8 cellular contexts compared by ENCODE assay signal in genomic region chr12:19572920-19573558, GRCh38.
DNase-seq lines count a peak whose midpoint lies in the region; ATAC-seq and TF ChIP-seq lines count a peak whose summit lies in the region.

No MANE protein-coding gene starts in this region.

- CTCF ChIA-PET in Caco-2 (lab: Charles Lee) = interaction anchor here (0.6 kb wide), 1 partner anchor 134 kb away, joined by 5 read pairs; the partner anchor contains the start of gene AEBP2
- CTCF ChIA-PET in RWPE1 (lab: Yijun Ruan, JAX) = interaction anchor here (0.6 to 1.1 kb wide), 3 partner anchors 13 to 83 kb away, joined by 3 to 8 read pairs (median 3); no protein-coding TSS in a partner anchor

- no TSS peak for BruUV-seq in Caco-2 (replicated peaks; lab: Mats Ljungman, UMichigan)

- H3K4me2 ChIP-seq in smooth muscle cell = no peak overlapping the region

- no peak overlapping the region for H3K4me3 Mint-ChIP-seq in Caco-2 (ENCODE audit: unreplicated experiment)

- POLR2A ChIA-PET in Caco-2 (lab: Charles Lee) (no interaction called here), RWPE1 (lab: Yijun Ruan, JAX; ENCODE audit: low non-redundant PET) (no interaction called here)

- peaks cover 10% of the 10 kb centered on the region for H3F3A ChIP-seq in smooth muscle cell (ENCODE audit: low read depth)

- intact Hi-C loops in Caco-2 (cut with micrococcal nuclease; ENCODE audit: unreplicated experiment) = loop anchor here (1.0 to 10.0 kb wide), 3 partner anchors 70 to 804 kb away; no protein-coding TSS in a partner anchor
- intact Hi-C loops in gastrocnemius medialis (cut with DNase I; ENCODE audit: low total_unique reads) = no loop called here

- no peak overlapping the region for H3K27ac Mint-ChIP-seq in Caco-2 (ENCODE audit: unreplicated experiment)

- H3K9me3 ChIP-seq in Caco-2 = no peaks in the 10 kb centered on the region
- no peaks in the 10 kb centered on the region for H3K9me3 ChIP-seq in HUES64 (ENCODE audit: insufficient read depth, low read depth, low read length)
- no peaks in the 10 kb centered on the region for H3K9me3 ChIP-seq in smooth muscle cell (replicated peaks; ENCODE audit: low read depth)
- H3K9me3 ChIP-seq in gastrocnemius medialis = no peaks in the 10 kb centered on the region

- H3K4me3 ChIP-seq in Caco-2 (ENCODE audit: low read depth, low read length) (no peak overlapping the region), HUES64 (ENCODE audit: low read length) (no peak overlapping the region), fibroblast of mammary gland (ENCODE audit: control insufficient read depth, low read depth, low read length) (no peak overlapping the region), smooth muscle cell (no peak overlapping the region), gastrocnemius medialis (no peak overlapping the region)

- H3K36me3 ChIP-seq in Caco-2 (ENCODE audit: control insufficient read depth, insufficient read depth, low read length) (no peaks in the 10 kb centered on the region), HUES64 (ENCODE audit: insufficient read depth, low read length) (no peaks in the 10 kb centered on the region), smooth muscle cell (ENCODE audit: low read depth) (no peaks in the 10 kb centered on the region), gastrocnemius medialis (no peaks in the 10 kb centered on the region)

- H3K36me3 Mint-ChIP-seq in Caco-2 (ENCODE audit: insufficient read depth, unreplicated experiment) = no peaks in the 10 kb centered on the region

- H3K4me1 Mint-ChIP-seq in Caco-2 (ENCODE audit: low read depth, unreplicated experiment) = peaks cover 7% of the 10 kb centered on the region

- peak overlapping the region; percentile 1; the same call in 1 of the 2 replicates for H3K9ac ChIP-seq in HUES64 (ENCODE audit: low read depth, low read length)
- H3K9ac ChIP-seq in smooth muscle cell (ENCODE audit: low read depth) = no peak overlapping the region

- in situ Hi-C loops in gastrocnemius medialis (cut with MboI; ENCODE audit: low sequenced_read_pairs in 4 of 4) = no loop called here

- ATAC-seq in GM18517 (IDR thresholded peaks at IDR 0.05; ENCODE audit: unreplicated experiment) (peak; percentile 80), gastrocnemius medialis (no peak)

- no peak for TF ChIP-seq POLR2A in gastrocnemius medialis (IDR thresholded peaks at IDR 0.05)

- H3K9me3 Mint-ChIP-seq in Caco-2 (ENCODE audit: unreplicated experiment) = no peaks in the 10 kb centered on the region

- TF ChIP-seq CTCF in Caco-2 (IDR thresholded peaks at IDR 0.05; ENCODE audit: insufficient read depth in 1 of 2, low read depth in 1 of 2, low read length in 1 of 2, severe bottlenecking in 1 of 2, unreplicated experiment in 1 of 2) (peak; percentile 56 to 76), RWPE1 (conservative IDR thresholded peaks at IDR 0.05; ENCODE audit: low read depth) (no peak; the same call in 1 of the 2 replicates), fibroblast of mammary gland (conservative IDR thresholded peaks at IDR 0.05; ENCODE audit: control insufficient read depth, insufficient read depth, low read depth, low read length) (peak; percentile 50), smooth muscle cell (IDR thresholded peaks at IDR 0.05; ENCODE audit: borderline replicate concordance, insufficient read depth, poor library complexity, severe bottlenecking) (peak; percentile 48), gastrocnemius medialis (IDR thresholded peaks at IDR 0.05 in 4 of 5, conservative IDR thresholded peaks at IDR 0.05 in 1 of 5) (no peak)

- 62% methylated on average over 16 of the region's 16 CpGs for WGBS in HUES64
- WGBS in smooth muscle cell (ENCODE audit: low lambda C conversion rate) = 61% methylated on average over 16 of the region's 16 CpGs

- no peaks in the 10 kb centered on the region for H4K20me1 ChIP-seq in smooth muscle cell (ENCODE audit: low read depth)

- no peaks in the 10 kb centered on the region for H3K27me3 Mint-ChIP-seq in Caco-2 (ENCODE audit: insufficient read depth, unreplicated experiment)

- no peaks in the 10 kb centered on the region for H3K79me2 ChIP-seq in smooth muscle cell (ENCODE audit: low read depth)

- H3K27ac ChIP-seq in HUES64 (ENCODE audit: low read depth, low read length) = no peak overlapping the region
- H3K27ac ChIP-seq in RWPE1 = no peak overlapping the region
- peak overlapping the region; percentile 84 for H3K27ac ChIP-seq in smooth muscle cell (ENCODE audit: low read depth)
- no peak overlapping the region for H3K27ac ChIP-seq in gastrocnemius medialis

- no peaks in the 10 kb centered on the region for H3K27me3 ChIP-seq in Caco-2 (replicated peaks; ENCODE audit: control insufficient read depth, insufficient read depth, low read length)
- no peaks in the 10 kb centered on the region for H3K27me3 ChIP-seq in HUES64 (ENCODE audit: insufficient read depth, low read length)
- H3K27me3 ChIP-seq in smooth muscle cell (ENCODE audit: low read depth) = no peaks in the 10 kb centered on the region
- no peaks in the 10 kb centered on the region for H3K27me3 ChIP-seq in gastrocnemius medialis

- DNase-seq in Caco-2 (peak; percentile 55 to 62), RWPE1 (ENCODE audit: low spot score) (peak; percentile 19), fibroblast of mammary gland (ENCODE audit: low read depth) (peak; percentile 59), smooth muscle cell (lab: John Stamatoyannopoulos, UW; ENCODE audit: unreplicated experiment) (no peak), NCI-H1048 (lab: John Stamatoyannopoulos, UW) (no peak), gastrocnemius medialis (no peak)

- no peak overlapping the region for H2AFZ ChIP-seq in smooth muscle cell (ENCODE audit: low read depth)

- H3K4me1 ChIP-seq in Caco-2 (0 out of 2 replicates have a peak, but pooled peaks cover 6% of the 10 kb centered on the region), HUES64 (ENCODE audit: insufficient read depth, low read length) (peaks cover 23% of the 10 kb centered on the region), smooth muscle cell (ENCODE audit: low read depth) (peaks cover 8% of the 10 kb centered on the region), gastrocnemius medialis (peaks cover 11 to 13% of the 10 kb centered on the region in 2 donors)

Comparison
In these comparisons a context has a peak if more than half of its experiments do, and no peak if none do; other contexts are left out.
1. DNase-seq: peak in Caco-2 (2 of 2), RWPE1 (single experiment) and fibroblast of mammary gland (single experiment); none in smooth muscle cell (single experiment), NCI-H1048 (single experiment) and gastrocnemius medialis (0 of 2).
2. CTCF ChIP-seq: peak in Caco-2 (2 of 2), fibroblast of mammary gland (single experiment) and smooth muscle cell (single experiment); none in RWPE1 (single experiment) and gastrocnemius medialis (0 of 5).